ENCODE assay signal across 8 cellular contexts in the genomic region with DNA sequence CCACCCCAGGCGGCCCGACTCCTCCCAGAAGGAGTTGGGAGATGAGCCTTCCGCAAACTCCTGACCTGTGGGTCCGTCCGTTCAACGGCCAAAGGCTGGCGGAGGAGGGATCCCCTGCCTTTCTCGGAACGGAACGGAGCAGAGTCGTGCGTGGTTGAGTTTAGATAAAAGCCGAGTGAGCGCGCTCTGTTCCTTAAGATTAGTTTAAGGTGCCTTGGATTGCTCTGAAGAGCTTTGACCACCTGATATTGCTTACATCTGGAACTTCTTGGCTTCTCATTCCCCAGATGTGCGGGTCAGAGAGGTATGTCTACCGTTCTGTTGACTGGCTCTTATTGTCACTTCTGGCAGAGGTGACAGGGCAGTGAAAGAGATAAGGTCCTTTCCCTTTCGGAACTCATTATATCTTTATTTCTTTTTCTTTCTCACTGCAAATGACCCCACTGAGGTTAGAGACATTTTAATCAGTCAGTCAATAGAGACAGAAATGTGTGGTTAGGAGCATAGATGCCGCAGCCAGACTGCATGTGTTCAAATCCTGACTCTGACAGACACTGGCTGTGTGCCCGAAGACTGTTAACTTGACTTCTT. TPM values are rescaled to one million over a fixed set of nuclear protein-coding genes. Genes with fewer than 3 reads are reported as not detected.
A peak's percentile ranks its signal among the peaks of the same experiment; 100 is the strongest.
DNase-seq lines count a peak whose midpoint lies in the region; TF ChIP-seq lines count a peak whose summit lies in the region.

A gene with protein sequence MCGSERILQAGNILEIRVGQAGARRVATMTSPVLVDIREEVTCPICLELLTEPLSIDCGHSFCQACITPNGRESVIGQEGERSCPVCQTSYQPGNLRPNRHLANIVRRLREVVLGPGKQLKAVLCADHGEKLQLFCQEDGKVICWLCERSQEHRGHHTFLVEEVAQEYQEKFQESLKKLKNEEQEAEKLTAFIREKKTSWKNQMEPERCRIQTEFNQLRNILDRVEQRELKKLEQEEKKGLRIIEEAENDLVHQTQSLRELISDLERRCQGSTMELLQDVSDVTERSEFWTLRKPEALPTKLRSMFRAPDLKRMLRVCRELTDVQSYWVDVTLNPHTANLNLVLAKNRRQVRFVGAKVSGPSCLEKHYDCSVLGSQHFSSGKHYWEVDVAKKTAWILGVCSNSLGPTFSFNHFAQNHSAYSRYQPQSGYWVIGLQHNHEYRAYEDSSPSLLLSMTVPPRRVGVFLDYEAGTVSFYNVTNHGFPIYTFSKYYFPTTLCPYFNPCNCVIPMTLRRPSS (plus strand): TSS at position 27 of the 591 bp plus-strand sequence. CDS start 261 bp downstream, at position 288.

- no peak for TF ChIP-seq CTCF in HFF-Myc (IDR thresholded peaks at IDR 0.05; ENCODE audit: low read depth, low read length, missing control alignments)
- TF ChIP-seq CTCF in esophagus muscularis mucosa (IDR thresholded peaks at IDR 0.05): no peak

- no peak for TF ChIP-seq POLR2A in esophagus muscularis mucosa (IDR thresholded peaks at IDR 0.05; ENCODE audit: low read depth)

- DNase-seq in HFF-Myc (ENCODE audit: extremely low read depth, low read depth): no peak
- DNase-seq in SK-MEL-5 (ENCODE audit: low read depth, low spot score): peak; percentile 78
- no peak for DNase-seq in esophagus muscularis mucosa (ENCODE audit: extremely low spot score)
- DNase-seq in NCI-H748 treated with DMSO at 0.1 percent for 48 hours (lab: John Stamatoyannopoulos, UW): no peak
- DNase-seq in SHP77 (lab: John Stamatoyannopoulos, UW): no peak
- DNase-seq in hippocampal formation (lab: John Stamatoyannopoulos, UW): no peak

- H3K4me1 ChIP-seq in esophagus muscularis mucosa (peaks cover 4 to 44% (median 33%) of the 10 kb centered on the region in 4 donors), muscle layer of duodenum (ENCODE audit: control insufficient read depth in 1 of 2, insufficient read depth in 2 of 2, low read length in 2 of 2) (peaks cover 0 to 29% of the 10 kb centered on the region in 2 donors)

- H3K27ac ChIP-seq in esophagus muscularis mucosa (replicated peaks in 1 of 4) (peak within 1 kb of the TSS; percentile 69 to 78 (median 73)), muscle layer of duodenum (ENCODE audit: low read length) (peak within 1 kb of the TSS; percentile 64)

- H3K4me3 ChIP-seq in GM08714 (ENCODE audit: low read length) (peak within 1 kb of the TSS; percentile 72), HFF-Myc (replicated peaks; ENCODE audit: low read depth, low read length) (peak within 1 kb of the TSS; percentile 43), esophagus muscularis mucosa (peak within 1 kb of the TSS; percentile 45 to 64 (median 60)), muscle layer of duodenum (ENCODE audit: low read depth in 1 of 2, low read length in 2 of 2) (peak within 1 kb of the TSS; percentile 60 to 67)

- 7% methylated on average over 10 of the region's 20 CpGs for WGBS in esophagus muscularis mucosa

- H3K9me3 ChIP-seq in esophagus muscularis mucosa: no peaks in the 10 kb centered on the region
- H3K9me3 ChIP-seq in muscle layer of duodenum (ENCODE audit: control insufficient read depth in 1 of 2, low read length in 2 of 2): no peaks in the 10 kb centered on the region

- intact Hi-C loops in esophagus muscularis mucosa (cut with DNase I): no loop called here

- in situ Hi-C loops in SK-MEL-5 (cut with HindIII; ENCODE audit: low pct_unique_long_range_greater_than_20kb, low sequenced_read_pairs): no loop called here

- H3K36me3 ChIP-seq in esophagus muscularis mucosa (no peaks in the 10 kb centered on the region), muscle layer of duodenum (ENCODE audit: control insufficient read depth in 1 of 2, insufficient read depth in 2 of 2, low read length in 2 of 2) (no peaks in the 10 kb centered on the region)

- H3K27me3 ChIP-seq in esophagus muscularis mucosa: no peaks in the 10 kb centered on the region
- H3K27me3 ChIP-seq in muscle layer of duodenum (ENCODE audit: low read depth, low read length): no peaks in the 10 kb centered on the region

- no peak for TF ChIP-seq EP300 in esophagus muscularis mucosa (IDR thresholded peaks at IDR 0.05)

RNA-seq across cellular contexts. Expression of the gene that starts here (rescaled TPM):
- 9.8 and 11.6 TPM in 2 replicates for total RNA-seq in SK-MEL-5 (2014; rRNA removed; shearing (Covaris generic))
- 10.6 and 12.8 TPM in 2 replicates for polyA plus RNA-seq in SK-MEL-5 (2015; cell fraction: cytosol; rRNA removed)
- polyA plus RNA-seq in SK-MEL-5 (2015; cell fraction: nucleus; rRNA removed): 15.8 and 19.4 TPM in 2 replicates
- total RNA-seq in esophagus muscularis mucosa: 1 to 10 TPM; 1.8 to 3.4 (median 2.5) TPM
